ENCODE assay signal across 10 cellular contexts in the genomic region with DNA sequence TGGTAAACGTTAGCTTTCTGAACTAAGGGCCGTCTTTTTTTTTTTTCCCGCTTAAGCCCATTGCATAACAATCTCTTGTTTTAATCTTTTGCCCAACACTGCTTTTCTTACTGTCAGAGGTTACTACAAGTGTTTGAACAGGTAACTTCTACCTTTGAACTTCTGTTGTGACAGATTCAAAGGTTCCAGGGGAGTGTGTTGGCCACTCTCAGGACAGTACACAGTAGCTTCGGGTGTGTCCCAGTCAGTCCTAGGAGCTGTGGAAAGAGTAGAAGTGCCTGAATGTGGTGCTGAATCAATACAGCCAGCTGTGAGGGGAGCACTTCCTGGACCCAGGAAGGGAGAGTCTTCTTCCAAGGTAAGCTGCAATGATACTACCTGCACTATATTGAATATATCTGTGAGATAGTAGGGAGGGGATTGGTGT. TPM values are rescaled to one million over a fixed set of nuclear protein-coding genes. Genes with fewer than 3 reads are reported as not detected.
DNase-seq lines count a peak whose midpoint lies in the region; ATAC-seq and TF ChIP-seq lines count a peak whose summit lies in the region.
"Had no signal": no experiment of that assay in that cellular context is flagged by ENCODE, and none has a peak within 500 bp of the region (broad histone marks: within the 10 kb centered on the region; RNA-seq: fewer than 3 reads in every experiment).

A gene with protein sequence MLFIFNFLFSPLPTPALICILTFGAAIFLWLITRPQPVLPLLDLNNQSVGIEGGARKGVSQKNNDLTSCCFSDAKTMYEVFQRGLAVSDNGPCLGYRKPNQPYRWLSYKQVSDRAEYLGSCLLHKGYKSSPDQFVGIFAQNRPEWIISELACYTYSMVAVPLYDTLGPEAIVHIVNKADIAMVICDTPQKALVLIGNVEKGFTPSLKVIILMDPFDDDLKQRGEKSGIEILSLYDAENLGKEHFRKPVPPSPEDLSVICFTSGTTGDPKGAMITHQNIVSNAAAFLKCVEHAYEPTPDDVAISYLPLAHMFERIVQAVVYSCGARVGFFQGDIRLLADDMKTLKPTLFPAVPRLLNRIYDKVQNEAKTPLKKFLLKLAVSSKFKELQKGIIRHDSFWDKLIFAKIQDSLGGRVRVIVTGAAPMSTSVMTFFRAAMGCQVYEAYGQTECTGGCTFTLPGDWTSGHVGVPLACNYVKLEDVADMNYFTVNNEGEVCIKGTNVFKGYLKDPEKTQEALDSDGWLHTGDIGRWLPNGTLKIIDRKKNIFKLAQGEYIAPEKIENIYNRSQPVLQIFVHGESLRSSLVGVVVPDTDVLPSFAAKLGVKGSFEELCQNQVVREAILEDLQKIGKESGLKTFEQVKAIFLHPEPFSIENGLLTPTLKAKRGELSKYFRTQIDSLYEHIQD (plus strand): TSS at position 205 of the 427 bp plus-strand sequence. CDS start 20,831 bp downstream, outside the sequence.

- H3K27me3 Mint-ChIP-seq in CD14-positive monocyte (ENCODE audit: low read depth in 3 of 3), result peaks cover 0 to 2% (median 2%) of the 10 kb centered on the region in 3 donors
- H3K27me3 Mint-ChIP-seq in IgD-negative memory B cell, result no peaks in the 10 kb centered on the region
- H3K27me3 Mint-ChIP-seq in nephron progenitor cell (ENCODE audit: low read depth, poor library complexity), result no peaks in the 10 kb centered on the region

- DNase-seq in CD14-positive monocyte (ENCODE audit: low spot score) (no peak), dedifferentiated amniotic fluid mesenchymal stem cell (ENCODE audit: extremely low spot score) (peak; percentile 6), nephron progenitor cell (no peak)
- DNase-seq: activated effector memory CD4-positive, alpha-beta T cell treated with Interleukin-2 at 50 U/mL for 16 hours; SJCRH30 had no signal

- ATAC-seq in HG02571 (IDR thresholded peaks at IDR 0.05; ENCODE audit: unreplicated experiment) (no peak), HG03520 (IDR thresholded peaks at IDR 0.05; ENCODE audit: unreplicated experiment) (no peak), GM19324 (IDR thresholded peaks at IDR 0.05; ENCODE audit: low FRiP score, unreplicated experiment) (no peak), HG03571 (IDR thresholded peaks at IDR 0.05; ENCODE audit: unreplicated experiment) (no peak)

- TF ChIP-seq CTCF in CD14-positive monocyte (IDR thresholded peaks at IDR 0.05) (no peak), nephron progenitor cell (IDR thresholded peaks at IDR 0.05) (no peak)

- intact Hi-C loops in CD14-positive monocyte (cut with micrococcal nuclease), result no loop called here

- H3K36me3 Mint-ChIP-seq in CD14-positive monocyte (peaks cover 3 to 5% of the 10 kb centered on the region in 2 donors), IgD-negative memory B cell (peaks cover 2% of the 10 kb centered on the region), nephron progenitor cell (ENCODE audit: low read depth) (no peaks in the 10 kb centered on the region)

- H3K27ac Mint-ChIP-seq in CD14-positive monocyte (peak within 1 kb of the TSS; percentile 95 to 100 (median 99)), IgD-negative memory B cell (peak within 1 kb of the TSS; percentile 81 to 100 (median 99)), nephron progenitor cell (peak within 1 kb of the TSS; percentile 95)

- H3K9me3 Mint-ChIP-seq in CD14-positive monocyte (peaks cover 3 to 16% (median 11%) of the 10 kb centered on the region in 7 donors), IgD-negative memory B cell (no peaks in the 10 kb centered on the region), nephron progenitor cell (peaks cover 11% of the 10 kb centered on the region)

- H3K4me3 Mint-ChIP-seq in CD14-positive monocyte, result peak within 1 kb of the TSS; percentile 98 to 100
- H3K4me3 Mint-ChIP-seq in IgD-negative memory B cell, result peak within 1 kb of the TSS; percentile 94 to 100 (median 100)
- H3K4me3 Mint-ChIP-seq in nephron progenitor cell, result no peak within 1 kb of the TSS

- peaks cover 36% of the 10 kb centered on the region for H3K4me1 Mint-ChIP-seq in CD14-positive monocyte
- H3K4me1 Mint-ChIP-seq in IgD-negative memory B cell, result peaks cover 22 to 40% (median 31%) of the 10 kb centered on the region in 3 donors
- H3K4me1 Mint-ChIP-seq in nephron progenitor cell, result peaks cover 27% of the 10 kb centered on the region

RNA-seq across cellular contexts. Expression of the gene that starts here (rescaled TPM):
- polyA plus RNA-seq in CD14-positive monocyte, result 10 to 100 TPM; 37.5 to 44.4 TPM
- 52.3 TPM for polyA plus RNA-seq in IgD-negative memory B cell
